ENCODE assay signal across 8 cellular contexts in the genomic region with DNA sequence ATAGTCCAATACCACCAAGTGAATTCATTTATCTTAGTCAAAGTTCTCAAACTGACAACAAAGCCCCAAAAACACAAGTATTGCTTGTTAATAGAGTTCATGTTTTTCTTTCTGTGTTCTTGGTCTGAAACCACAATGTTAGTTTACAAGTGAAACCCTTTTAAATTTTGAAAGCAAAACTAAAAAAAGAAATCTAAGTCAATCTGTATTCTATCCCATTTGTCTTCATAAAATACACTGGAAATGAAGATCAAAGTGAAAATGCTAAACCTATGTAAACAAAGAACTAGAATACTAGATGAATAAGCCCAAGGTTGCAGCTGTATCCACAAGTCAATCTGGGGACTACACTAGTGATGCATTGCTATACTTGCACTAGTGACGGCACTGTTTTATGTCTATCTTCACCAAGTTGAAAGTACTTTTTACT. TPM values are rescaled to one million over a fixed set of nuclear protein-coding genes. Genes with fewer than 3 reads are reported as not detected.
DNase-seq lines count a peak whose midpoint lies in the region; ATAC-seq and TF ChIP-seq lines count a peak whose summit lies in the region.

No MANE protein-coding gene starts in this region.

- peak overlapping the region; percentile 91 for H3K27ac Mint-ChIP-seq in activated T-helper 2 cell treated with anti-CD3 and anti-CD28 coated beads, Interferon-gamma antibody, Interleukin-2, Interleukin-4, amounts not matched to agents 10 μg/mL and 5 μg/mL and 100 μg/mL, durations not matched to agents 14 hours and 24 hours and 36 hours
- peak overlapping the region; percentile 88 to 95 for H3K27ac Mint-ChIP-seq in natural killer cell treated with Interleukin-12 subunit alpha and Interleukin-12 subunit beta and Interleukin-15 and Interleukin-18, amount 100 ng/mL, for 72 hours
- peak overlapping the region in 3 of 7 donors; percentile 9 to 55 (median 52) for H3K27ac Mint-ChIP-seq in CD14-positive monocyte

- peaks cover 45% of the 10 kb centered on the region for H3K4me1 Mint-ChIP-seq in activated T-helper 2 cell treated with anti-CD3 and anti-CD28 coated beads, Interferon-gamma antibody, Interleukin-2, Interleukin-4, amounts not matched to agents 10 μg/mL and 5 μg/mL and 100 μg/mL, durations not matched to agents 14 hours and 24 hours and 36 hours (ENCODE audit: low read depth)
- H3K4me1 Mint-ChIP-seq in natural killer cell treated with Interleukin-12 subunit alpha and Interleukin-12 subunit beta and Interleukin-15 and Interleukin-18, amount 100 ng/mL, for 72 hours (ENCODE audit: low read depth in 2 of 2): peaks cover 49 to 50% of the 10 kb centered on the region in 2 donors
- peaks cover 36% of the 10 kb centered on the region for H3K4me1 Mint-ChIP-seq in CD14-positive monocyte

- intact Hi-C loops in activated T-helper 2 cell treated with anti-CD3 and anti-CD28 coated beads, Interferon-gamma antibody, Interleukin-2, Interleukin-4, amounts not matched to agents 10 μg/mL and 5 μg/mL and 100 μg/mL, durations not matched to agents 14 hours and 24 hours and 36 hours (cut with micrococcal nuclease): loop anchor here (1.0 to 10.0 kb wide), 11 partner anchors 10 to 897 kb away; a partner anchor contains a TSS
- intact Hi-C loops in CD14-positive monocyte (cut with micrococcal nuclease): no loop called here

- peak; percentile 62 for ATAC-seq in HG02970 (IDR thresholded peaks at IDR 0.05; ENCODE audit: low FRiP score, unreplicated experiment)
- peak; percentile 80 to 91 for ATAC-seq in natural killer cell treated with Interleukin-12 subunit alpha and Interleukin-12 subunit beta and Interleukin-15 and Interleukin-18, amount 100 ng/mL, for 72 hours

- no peaks in the 10 kb centered on the region for H3K9me3 Mint-ChIP-seq in activated T-helper 2 cell treated with anti-CD3 and anti-CD28 coated beads, Interferon-gamma antibody, Interleukin-2, Interleukin-4, amounts not matched to agents 10 μg/mL and 5 μg/mL and 100 μg/mL, durations not matched to agents 14 hours and 24 hours and 36 hours
- H3K9me3 Mint-ChIP-seq in natural killer cell treated with Interleukin-12 subunit alpha and Interleukin-12 subunit beta and Interleukin-15 and Interleukin-18, amount 100 ng/mL, for 72 hours: no peaks in the 10 kb centered on the region
- H3K9me3 Mint-ChIP-seq in CD14-positive monocyte: no peaks in the 10 kb centered on the region

- TF ChIP-seq CTCF in CD14-positive monocyte (IDR thresholded peaks at IDR 0.05): no peak

- peaks cover 3% of the 10 kb centered on the region for H3K36me3 Mint-ChIP-seq in activated T-helper 2 cell treated with anti-CD3 and anti-CD28 coated beads, Interferon-gamma antibody, Interleukin-2, Interleukin-4, amounts not matched to agents 10 μg/mL and 5 μg/mL and 100 μg/mL, durations not matched to agents 14 hours and 24 hours and 36 hours (ENCODE audit: low read depth)
- H3K36me3 Mint-ChIP-seq in natural killer cell treated with Interleukin-12 subunit alpha and Interleukin-12 subunit beta and Interleukin-15 and Interleukin-18, amount 100 ng/mL, for 72 hours: no peaks in the 10 kb centered on the region
- H3K36me3 Mint-ChIP-seq in CD14-positive monocyte: peaks cover 6 to 8% of the 10 kb centered on the region in 2 donors

- DNase-seq in SHP77 (lab: John Stamatoyannopoulos, UW) (peak; percentile 38 to 59), SHP77 treated with DMSO at 0.1 percent for 48 hours (lab: John Stamatoyannopoulos, UW) (no peak), ecto neural progenitor cell (ENCODE audit: low spot score) (no peak), CD14-positive monocyte (ENCODE audit: low spot score) (no peak)
- no peak for DNase-seq in activated T-helper 2 cell treated with anti-CD3 and anti-CD28 coated beads, Interferon-gamma antibody, Interleukin-2, Interleukin-4, amounts not matched to agents 10 μg/mL and 5 μg/mL and 100 μg/mL, durations not matched to agents 14 hours and 24 hours and 36 hours (ENCODE audit: low spot score)
- no peak for DNase-seq in natural killer cell treated with Interleukin-12 subunit alpha and Interleukin-12 subunit beta and Interleukin-15 and Interleukin-18, amount 100 ng/mL, for 72 hours (ENCODE audit: low spot score)
- DNase-seq in stimulated activated naive CD4-positive, alpha-beta T cell treated with Interleukin-2 at 50 U/mL for 16 hours (lab: John Stamatoyannopoulos, UW): no peak

- H3K27me3 Mint-ChIP-seq in activated T-helper 2 cell treated with anti-CD3 and anti-CD28 coated beads, Interferon-gamma antibody, Interleukin-2, Interleukin-4, amounts not matched to agents 10 μg/mL and 5 μg/mL and 100 μg/mL, durations not matched to agents 14 hours and 24 hours and 36 hours (ENCODE audit: low read depth): no peaks in the 10 kb centered on the region
- H3K27me3 Mint-ChIP-seq in natural killer cell treated with Interleukin-12 subunit alpha and Interleukin-12 subunit beta and Interleukin-15 and Interleukin-18, amount 100 ng/mL, for 72 hours: no peaks in the 10 kb centered on the region
- no peaks in the 10 kb centered on the region for H3K27me3 Mint-ChIP-seq in CD14-positive monocyte (ENCODE audit: low read depth in 3 of 3)

- H3K4me3 Mint-ChIP-seq in activated T-helper 2 cell treated with anti-CD3 and anti-CD28 coated beads, Interferon-gamma antibody, Interleukin-2, Interleukin-4, amounts not matched to agents 10 μg/mL and 5 μg/mL and 100 μg/mL, durations not matched to agents 14 hours and 24 hours and 36 hours (ENCODE audit: low read depth): peak overlapping the region; percentile 65
- peak overlapping the region; percentile 80 for H3K4me3 Mint-ChIP-seq in natural killer cell treated with Interleukin-12 subunit alpha and Interleukin-12 subunit beta and Interleukin-15 and Interleukin-18, amount 100 ng/mL, for 72 hours
- no peak overlapping the region for H3K4me3 Mint-ChIP-seq in CD14-positive monocyte

RNA-seq across cellular contexts. Expression of a gene that starts 10.4 kb away (rescaled TPM):
- 21.0 and 23.1 TPM in 2 replicates for total RNA-seq in activated T-helper 2 cell treated with anti-CD3 and anti-CD28 coated beads, Interferon-gamma antibody, Interleukin-2, Interleukin-4, amounts not matched to agents 10 μg/mL and 5 μg/mL and 100 μg/mL, durations not matched to agents 14 hours and 24 hours and 36 hours
- total RNA-seq in natural killer cell treated with Interleukin-12 subunit alpha and Interleukin-12 subunit beta and Interleukin-15 and Interleukin-18, amount 100 ng/mL, for 72 hours: 10 to 100 TPM; 48.7 to 59.3 TPM
- 1 to 10 TPM; 5.0 to 7.7 TPM for polyA plus RNA-seq in CD14-positive monocyte

RNA-seq across cellular contexts. Expression of a gene that starts 38.0 kb away (rescaled TPM):
- total RNA-seq in activated T-helper 2 cell treated with anti-CD3 and anti-CD28 coated beads, Interferon-gamma antibody, Interleukin-2, Interleukin-4, amounts not matched to agents 10 μg/mL and 5 μg/mL and 100 μg/mL, durations not matched to agents 14 hours and 24 hours and 36 hours: 1.3 and 2.1 TPM in 2 replicates
- 1 to 10 TPM in 1 of 2 donors, under 1 TPM in 1; 0.62 to 1.8 TPM for total RNA-seq in natural killer cell treated with Interleukin-12 subunit alpha and Interleukin-12 subunit beta and Interleukin-15 and Interleukin-18, amount 100 ng/mL, for 72 hours
- polyA plus RNA-seq in CD14-positive monocyte: 1 to 10 TPM in 1 of 2 donors, under 1 TPM in 1; 0.99 to 1.1 TPM

Comparison
In these comparisons a context has a peak if more than half of its experiments do, and no peak if none do; other contexts are left out.
1. DNase-seq: peak in SHP77 (2 of 2); none in SHP77 treated with DMSO at 0.1 percent for 48 hours (single experiment), activated T-helper 2 cell treated with anti-CD3 and anti-CD28 coated beads, Interferon-gamma antibody, Interleukin-2, Interleukin-4, amounts not matched to agents 10 μg/mL and 5 μg/mL and 100 μg/mL, durations not matched to agents 14 hours and 24 hours and 36 hours (single experiment), natural killer cell treated with Interleukin-12 subunit alpha and Interleukin-12 subunit beta and Interleukin-15 and Interleukin-18, amount 100 ng/mL, for 72 hours (single experiment), ecto neural progenitor cell (single experiment), CD14-positive monocyte (single experiment) and stimulated activated naive CD4-positive, alpha-beta T cell treated with Interleukin-2 at 50 U/mL for 16 hours (single experiment).
2. H3K4me3 Mint-ChIP-seq: peak in activated T-helper 2 cell treated with anti-CD3 and anti-CD28 coated beads, Interferon-gamma antibody, Interleukin-2, Interleukin-4, amounts not matched to agents 10 μg/mL and 5 μg/mL and 100 μg/mL, durations not matched to agents 14 hours and 24 hours and 36 hours (single experiment) and natural killer cell treated with Interleukin-12 subunit alpha and Interleukin-12 subunit beta and Interleukin-15 and Interleukin-18, amount 100 ng/mL, for 72 hours (single experiment); none in CD14-positive monocyte (0 of 2).